3 cellular contexts compared by ENCODE assay signal in the genomic region with DNA sequence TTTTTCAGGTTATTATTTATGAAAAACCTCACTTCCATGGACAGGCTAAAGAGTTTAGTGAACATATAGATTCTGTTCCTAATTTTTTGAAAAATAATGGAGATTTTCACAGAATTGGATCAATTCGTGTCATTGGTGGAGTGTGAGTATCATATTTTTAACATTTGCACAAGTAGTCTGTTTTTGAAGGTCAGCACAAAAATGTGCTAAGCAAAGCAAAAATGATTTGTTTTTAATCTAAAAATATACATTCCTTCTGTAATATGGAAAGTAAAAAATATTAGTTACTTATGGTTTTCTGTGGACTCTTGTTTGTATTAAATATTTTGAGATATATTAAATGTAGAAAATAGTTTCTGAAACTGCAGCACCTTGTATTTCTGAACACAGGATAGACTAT.
TF ChIP-seq lines count a peak whose summit lies in the region.

No MANE protein-coding gene starts in this region.

TF ChIP-seq in HepG2, 621 proteins besides CTCF, POLR2A, EP300 and RAD21:
- no peak for TF ChIP-seq YEATS4 (CRISPR knock-in tag; IDR thresholded peaks at IDR 0.05; ENCODE audit: borderline replicate concordance)
- TF ChIP-seq ZNF788 (CRISPR knock-in tag; IDR thresholded peaks at IDR 0.05; ENCODE audit: borderline replicate concordance) = no peak
- TF ChIP-seq HNRNPK (IDR thresholded peaks at IDR 0.05; ENCODE audit: low read depth, low read length, poor library complexity, severe bottlenecking) = no peak
- TF ChIP-seq MAFF (IDR thresholded peaks at IDR 0.05; ENCODE audit: low read depth, low read length) = peak; percentile 72
- TF ChIP-seq, protein P1, sequence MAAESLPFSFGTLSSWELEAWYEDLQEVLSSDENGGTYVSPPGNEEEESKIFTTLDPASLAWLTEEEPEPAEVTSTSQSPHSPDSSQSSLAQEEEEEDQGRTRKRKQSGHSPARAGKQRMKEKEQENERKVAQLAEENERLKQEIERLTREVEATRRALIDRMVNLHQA (CRISPR knock-in tag; IDR thresholded peaks at IDR 0.05) = no peak
- TF ChIP-seq, protein P2, sequence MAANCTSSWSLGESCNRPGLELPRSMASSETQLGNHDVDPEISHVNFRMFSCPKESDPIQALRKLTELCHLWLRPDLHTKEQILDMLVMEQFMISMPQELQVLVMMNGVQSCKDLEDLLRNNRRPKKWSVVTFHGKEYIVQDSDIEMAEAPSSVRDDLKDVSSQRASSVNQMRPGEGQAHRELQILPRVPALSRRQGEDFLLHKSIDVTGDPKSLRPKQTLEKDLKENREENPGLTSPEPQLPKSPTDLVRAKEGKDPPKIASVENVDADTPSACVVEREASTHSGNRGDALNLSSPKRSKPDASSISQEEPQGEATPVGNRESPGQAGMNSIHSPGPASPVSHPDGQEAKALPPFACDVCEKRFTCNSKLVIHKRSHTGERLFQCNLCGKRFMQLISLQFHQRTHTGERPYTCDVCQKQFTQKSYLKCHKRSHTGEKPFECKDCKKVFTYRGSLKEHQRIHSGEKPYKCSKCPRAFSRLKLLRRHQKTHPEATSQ (CRISPR knock-in tag; IDR thresholded peaks at IDR 0.05; ENCODE audit: borderline replicate concordance) = no peak
- TF ChIP-seq MAFK (conservative IDR thresholded peaks at IDR 0.05 in 1 of 2, IDR thresholded peaks at IDR 0.05 in 1 of 2; ENCODE audit: low read length in 2 of 2) = peak; percentile 52 to 85

TF ChIP-seq in IMR-90, 13 proteins besides CTCF, POLR2A, EP300 and RAD21:
- TF ChIP-seq MAFK (IDR thresholded peaks at IDR 0.05; ENCODE audit: low read depth, low read length) (peak; percentile 41), NFE2L2 (IDR thresholded peaks at IDR 0.05; ENCODE audit: low read depth, low read length) (no peak), MXI1 (IDR thresholded peaks at IDR 0.05; ENCODE audit: borderline replicate concordance, low read depth, low read length) (no peak)
TF ChIP-seq in IMR-90: peak in this region for 1.

TF ChIP-seq in K562, 482 proteins besides CTCF, POLR2A, EP300 and RAD21:
- TF ChIP-seq HMG20B (CRISPR knock-in tag; IDR thresholded peaks at IDR 0.05) (no peak), ZNF316 (IDR thresholded peaks at IDR 0.05) (peak; percentile 31; the same call in 1 of the 2 replicates), HIVEP1 (CRISPR knock-in tag; IDR thresholded peaks at IDR 0.05) (no peak)
